ENCODE assay signal across 17 cellular contexts in the genomic region with DNA sequence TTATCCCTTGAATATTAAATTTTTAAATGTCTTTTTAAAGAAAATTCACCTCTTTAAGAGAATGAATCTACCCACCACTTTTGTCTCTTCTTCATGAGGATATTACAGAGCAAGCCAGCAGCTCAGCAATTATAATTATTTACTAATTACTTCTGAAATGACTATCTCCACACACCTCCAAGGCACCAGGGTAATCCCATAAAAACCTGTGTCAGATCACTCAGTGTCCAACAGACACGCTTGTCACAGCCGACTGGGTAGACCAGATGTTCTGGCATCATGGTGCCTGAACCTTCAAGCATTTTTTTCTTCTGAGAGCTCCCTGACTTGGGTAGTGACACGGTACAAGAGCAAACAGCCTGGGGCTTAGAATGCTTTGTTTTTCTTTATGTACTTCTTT.
"Had no signal": no experiment of that assay in that cellular context is flagged by ENCODE, and none has a peak within 500 bp of the region (broad histone marks: within the 10 kb centered on the region; RNA-seq: fewer than 3 reads in every experiment).

No MANE protein-coding gene starts in this region.

- H3K4me1 Mint-ChIP-seq: activated CD4-positive, alpha-beta T cell treated with anti-CD3 and anti-CD28 coated beads, Interleukin-2, amount 10 ng/mL, durations not matched to agents 24 days and 14 days; activated T-helper 17 cell treated with anti-CD3 and anti-CD28 coated beads, Interleukin-2, amount 50 U/mL, for 72 hours; stimulated activated naive B cell treated with anti-CD40 and anti-IgM and Interleukin-4, amounts not matched to agents 10 μg/mL and 1 μg/mL and 100 μg/mL, for 72 hours had no signal

- H3K27ac ChIP-seq: breast epithelium, lower lobe of right lung, right atrium auricular region, tibial artery had no signal

- H3K27me3 ChIP-seq: breast epithelium, right atrium auricular region, tibial artery had no signal

- ATAC-seq: activated T-helper 17 cell treated with anti-CD3 and anti-CD28 coated beads, Interleukin-2, amount 50 U/mL, for 72 hours; effector memory CD8-positive, alpha-beta T cell; left colon; lower lobe of right lung had no signal

- H3K36me3 Mint-ChIP-seq: stimulated activated naive B cell treated with anti-CD40 and anti-IgM and Interleukin-4, amounts not matched to agents 10 μg/mL and 1 μg/mL and 100 μg/mL, for 72 hours had no signal

- H3K27ac Mint-ChIP-seq: activated CD4-positive, alpha-beta T cell treated with anti-CD3 and anti-CD28 coated beads, Interleukin-2, amount 10 ng/mL, durations not matched to agents 24 days and 14 days; activated T-helper 17 cell treated with anti-CD3 and anti-CD28 coated beads, Interleukin-2, amount 50 U/mL, for 72 hours; dendritic cell treated with granulocyte-macrophage colony-stimulating factor and Interleukin-4, amounts not matched to agents 40 ng/mL and 50 ng/mL, for 4 days; effector memory CD8-positive, alpha-beta T cell; nephron; stimulated activated naive B cell treated with anti-CD40 and anti-IgM and Interleukin-4, amounts not matched to agents 10 μg/mL and 1 μg/mL and 100 μg/mL, for 72 hours had no signal

- H3K9me3 ChIP-seq: breast epithelium, lower lobe of right lung, right atrium auricular region, tibial artery had no signal

- DNase-seq: activated CD4-positive, alpha-beta T cell treated with anti-CD3 and anti-CD28 coated beads, Interleukin-2, amount 10 ng/mL, durations not matched to agents 24 days and 14 days; activated CD4-positive, CD25-positive, alpha-beta regulatory T cell; activated naive CD4-positive, alpha-beta T cell treated with Interleukin-2 at 50 U/mL for 16 hours; aorta; effector memory CD8-positive, alpha-beta T cell; erythroblast; left colon; lower lobe of right lung; occipital lobe; stimulated activated CD4-positive, alpha-beta T cell treated with anti-CD3 and anti-CD28 coated beads, Interleukin-2, amount 100 ng/mL, for 48 hours; stimulated activated naive B cell treated with anti-CD40 and anti-IgM and Interleukin-4, amounts not matched to agents 10 μg/mL and 1 μg/mL and 100 μg/mL, for 72 hours; tibial artery had no signal

- H3K4me3 ChIP-seq: breast epithelium, lower lobe of right lung, right atrium auricular region, tibial artery had no signal

- H3K4me1 ChIP-seq: breast epithelium, lower lobe of right lung, right atrium auricular region, tibial artery had no signal

- H3K4me3 Mint-ChIP-seq: activated CD4-positive, alpha-beta T cell treated with anti-CD3 and anti-CD28 coated beads, Interleukin-2, amount 10 ng/mL, durations not matched to agents 24 days and 14 days; activated T-helper 17 cell treated with anti-CD3 and anti-CD28 coated beads, Interleukin-2, amount 50 U/mL, for 72 hours; dendritic cell treated with granulocyte-macrophage colony-stimulating factor and Interleukin-4, amounts not matched to agents 40 ng/mL and 50 ng/mL, for 4 days; effector memory CD8-positive, alpha-beta T cell; nephron; stimulated activated naive B cell treated with anti-CD40 and anti-IgM and Interleukin-4, amounts not matched to agents 10 μg/mL and 1 μg/mL and 100 μg/mL, for 72 hours had no signal

- H3K9me3 Mint-ChIP-seq: activated CD4-positive, alpha-beta T cell treated with anti-CD3 and anti-CD28 coated beads, Interleukin-2, amount 10 ng/mL, durations not matched to agents 24 days and 14 days; activated T-helper 17 cell treated with anti-CD3 and anti-CD28 coated beads, Interleukin-2, amount 50 U/mL, for 72 hours; dendritic cell treated with granulocyte-macrophage colony-stimulating factor and Interleukin-4, amounts not matched to agents 40 ng/mL and 50 ng/mL, for 4 days; effector memory CD8-positive, alpha-beta T cell; nephron; stimulated activated naive B cell treated with anti-CD40 and anti-IgM and Interleukin-4, amounts not matched to agents 10 μg/mL and 1 μg/mL and 100 μg/mL, for 72 hours had no signal

- H3K36me3 ChIP-seq: breast epithelium, lower lobe of right lung, right atrium auricular region, tibial artery had no signal
